In the genomic region with DNA sequence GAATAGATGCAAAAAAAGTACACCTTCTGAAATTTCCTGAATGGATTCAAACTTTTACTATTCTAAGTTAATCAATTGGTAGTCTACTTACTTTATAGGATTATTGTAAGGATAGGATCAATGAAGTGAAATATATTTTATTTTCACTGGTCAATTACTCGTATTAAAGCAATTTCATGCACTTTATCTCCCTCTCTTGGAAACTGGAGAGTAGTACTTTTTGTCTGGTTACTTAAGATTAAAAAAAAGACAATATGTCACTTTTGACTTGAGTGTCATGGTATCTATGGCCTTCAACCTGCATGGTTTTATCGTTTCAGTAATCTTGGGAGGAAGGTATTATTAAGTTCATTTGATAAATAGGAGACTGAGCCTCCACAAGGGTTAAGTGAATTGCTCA, we compare ENCODE assay signal across 20 cellular contexts. TPM values are rescaled to one million over a fixed set of nuclear protein-coding genes. Genes with fewer than 3 reads are reported as not detected.
A peak's percentile ranks its signal among the peaks of the same experiment; 100 is the strongest.
DNase-seq lines count a peak whose midpoint lies in the region; ATAC-seq, FAIRE-seq and TF ChIP-seq lines count a peak whose summit lies in the region.
"Had no signal": no experiment of that assay in that cellular context is flagged by ENCODE, and none has a peak within 500 bp of the region (broad histone marks: within the 10 kb centered on the region; RNA-seq: fewer than 3 reads in every experiment).

No MANE protein-coding gene starts in this region.

- H3K4me3 ChIP-seq in DOHH2 (ENCODE audit: low read length) (peak overlapping the region; percentile 75; the same call in 1 of the 2 replicates), endothelial cell of umbilical vein (replicated peaks in 1 of 3; ENCODE audit: insufficient read depth in 1 of 3, low read depth in 1 of 3, low read length in 3 of 3) (no peak overlapping the region), osteoblast (ENCODE audit: insufficient read depth, low read length) (no peak overlapping the region)
- H3K4me3 ChIP-seq: GM23338, hepatocyte, right atrium auricular region, vagina had no signal

- no TSS peak for BruUV-seq in endothelial cell of umbilical vein (replicated peaks; lab: Mats Ljungman, UMichigan)

- H3K9me1 ChIP-seq in endothelial cell of umbilical vein (replicated peaks; ENCODE audit: control insufficient read depth, extremely low read depth, insufficient read depth, low read length), result no peaks in the 10 kb centered on the region

- CTCF ChIA-PET in endothelial cell of umbilical vein (lab: Charles Lee), result interaction anchor here (1.0 to 4.2 kb wide), 4 partner anchors 13 to 194 kb away, joined by 3 to 38 read pairs (median 13); no protein-coding TSS in a partner anchor

- peak; percentile 60 for DNase-seq in OCI-M1 (lab: John Stamatoyannopoulos, UW)
- peak; percentile 35 for DNase-seq in endothelial cell of umbilical vein (ENCODE audit: low read depth, low spot score)
- DNase-seq in osteoblast (ENCODE audit: insufficient read length, low spot score, missing footprints), result no peak
- no peak for DNase-seq in NCI-H1417 (lab: John Stamatoyannopoulos, UW)
- no peak for DNase-seq in stimulated activated naive CD8-positive, alpha-beta T cell treated with anti-CD3 and anti-CD28 coated beads, Interleukin-15, amount 100 ng/mL, for 72 hours
- no peak for DNase-seq in NOMO-1 (lab: John Stamatoyannopoulos, UW; ENCODE audit: unreplicated experiment in 2 of 2)
- DNase-seq: activated CD8-positive, alpha-beta T cell treated with anti-CD3 and anti-CD28 coated beads for 36 hours; activated T-cell treated with anti-CD3 and anti-CD28 coated beads, Interleukin-2, amount 50 U/mL, for 4 hours; kidney glomerular epithelial cell; NCI-H1417 treated with DMSO at 0.1 percent for 48 hours; NCI-H82 had no signal

- H3K9me3 ChIP-seq in DOHH2 (ENCODE audit: control insufficient read depth, insufficient read depth, low read length) (no peaks in the 10 kb centered on the region), endothelial cell of umbilical vein (replicated peaks; ENCODE audit: control insufficient read depth, insufficient read depth, low read length) (no peaks in the 10 kb centered on the region), osteoblast (ENCODE audit: low read depth, low read length) (no peaks in the 10 kb centered on the region)
- H3K9me3 ChIP-seq: right atrium auricular region, vagina had no signal

- H3K4me1 Mint-ChIP-seq in stimulated activated naive CD8-positive, alpha-beta T cell treated with anti-CD3 and anti-CD28 coated beads, Interleukin-15, amount 100 ng/mL, for 72 hours, result no peaks in the 10 kb centered on the region
- H3K4me1 Mint-ChIP-seq: brain had no signal

- intact Hi-C loops in endothelial cell of umbilical vein (cut with micrococcal nuclease), result loop anchor here (2.0 kb wide), 1 partner anchor 194 kb away; no protein-coding TSS in a partner anchor

- H3K4me2 ChIP-seq in DOHH2 (ENCODE audit: low read length) (peak overlapping the region; percentile 84), endothelial cell of umbilical vein (ENCODE audit: insufficient read depth, low read length) (no peak overlapping the region), osteoblast (ENCODE audit: insufficient read depth, low read length) (no peak overlapping the region)
- H3K4me2 ChIP-seq: GM23338 had no signal

- H3K4me3 Mint-ChIP-seq in stimulated activated naive CD8-positive, alpha-beta T cell treated with anti-CD3 and anti-CD28 coated beads, Interleukin-15, amount 100 ng/mL, for 72 hours, result no peak overlapping the region
- H3K4me3 Mint-ChIP-seq: activated CD8-positive, alpha-beta T cell treated with anti-CD3 and anti-CD28 coated beads for 36 hours; activated T-cell treated with anti-CD3 and anti-CD28 coated beads, Interleukin-2, amount 50 U/mL, for 4 hours; brain; GM23338 had no signal

- H3K36me3 ChIP-seq in DOHH2 (ENCODE audit: control insufficient read depth, low read length) (0 out of 2 replicates have a peak, but pooled peaks cover 4% of the 10 kb centered on the region), endothelial cell of umbilical vein (ENCODE audit: control insufficient read depth in 2 of 2, extremely low read depth in 1 of 2, insufficient read depth in 2 of 2, low read length in 2 of 2) (no peaks in the 10 kb centered on the region), osteoblast (ENCODE audit: insufficient read depth, low read length) (no peaks in the 10 kb centered on the region)
- H3K36me3 ChIP-seq: right atrium auricular region, vagina had no signal

- POLR2A ChIA-PET in endothelial cell of umbilical vein (lab: Charles Lee), result no interaction called here

- H3K9me2 ChIP-seq in DOHH2 (replicated peaks; ENCODE audit: control insufficient read depth, low read length), result no peaks in the 10 kb centered on the region

- no peak overlapping the region for H3K9ac ChIP-seq in endothelial cell of umbilical vein (replicated peaks; ENCODE audit: extremely low read depth, insufficient read depth, low read length)

- dilution Hi-C loops in endothelial cell of umbilical vein (cut with MboI; ENCODE audit: extremely low pct_ligation_motif_present, low sequenced_read_pairs), result no loop called here

- H3K79me2 ChIP-seq in DOHH2 (ENCODE audit: control insufficient read depth, low read length), result peaks cover 21% of the 10 kb centered on the region
- H3K79me2 ChIP-seq in endothelial cell of umbilical vein (ENCODE audit: control insufficient read depth, insufficient read depth, low read length), result no peaks in the 10 kb centered on the region
- no peaks in the 10 kb centered on the region for H3K79me2 ChIP-seq in osteoblast (ENCODE audit: insufficient read depth, low read length)
- H3K79me2 ChIP-seq: hepatocyte had no signal

- H3K27ac ChIP-seq in DOHH2 (ENCODE audit: low read depth, low read length), result peak overlapping the region; percentile 80
- H3K27ac ChIP-seq in endothelial cell of umbilical vein (ENCODE audit: insufficient read depth, low read depth, low read length), result no peak overlapping the region
- no peak overlapping the region for H3K27ac ChIP-seq in osteoblast (ENCODE audit: low read depth, low read length)
- H3K27ac ChIP-seq: right atrium auricular region had no signal

- H4K20me1 ChIP-seq in DOHH2 (ENCODE audit: control insufficient read depth, insufficient read depth, low read depth, low read length), result no peaks in the 10 kb centered on the region
- no peaks in the 10 kb centered on the region for H4K20me1 ChIP-seq in endothelial cell of umbilical vein (replicated peaks; ENCODE audit: control insufficient read depth, extremely low read depth, insufficient read depth, low read length)
- no peaks in the 10 kb centered on the region for H4K20me1 ChIP-seq in osteoblast (ENCODE audit: insufficient read depth, low read length)

- no peak for FAIRE-seq in endothelial cell of umbilical vein (lab: Jason Lieb, UNC)

- H2AFZ ChIP-seq in endothelial cell of umbilical vein (ENCODE audit: low read depth, low read length) (no peak overlapping the region), osteoblast (ENCODE audit: low read length) (no peak overlapping the region)
- H2AFZ ChIP-seq: GM23338, hepatocyte had no signal

- no peak for ATAC-seq in GM18867 (IDR thresholded peaks at IDR 0.05; ENCODE audit: unreplicated experiment)
- no peak for ATAC-seq in stimulated activated naive CD8-positive, alpha-beta T cell treated with anti-CD3 and anti-CD28 coated beads, Interleukin-15, amount 100 ng/mL, for 72 hours
- ATAC-seq: activated CD8-positive, alpha-beta T cell treated with anti-CD3 and anti-CD28 coated beads for 36 hours; activated naive CD4-positive, alpha-beta T cell treated with anti-CD3 and anti-CD28 coated beads, Interleukin-2, amount 50 U/mL, for 72 hours; activated T-cell treated with anti-CD3 and anti-CD28 coated beads, Interleukin-2, amount 50 U/mL, for 4 hours; GM23338 had no signal

- no peaks in the 10 kb centered on the region for H3K9me3 Mint-ChIP-seq in stimulated activated naive CD8-positive, alpha-beta T cell treated with anti-CD3 and anti-CD28 coated beads, Interleukin-15, amount 100 ng/mL, for 72 hours
- H3K9me3 Mint-ChIP-seq: activated CD8-positive, alpha-beta T cell treated with anti-CD3 and anti-CD28 coated beads for 36 hours; activated naive CD4-positive, alpha-beta T cell treated with anti-CD3 and anti-CD28 coated beads, Interleukin-2, amount 50 U/mL, for 72 hours; activated T-cell treated with anti-CD3 and anti-CD28 coated beads, Interleukin-2, amount 50 U/mL, for 4 hours; brain; GM23338 had no signal

- H3K27me3 ChIP-seq in DOHH2 (ENCODE audit: control insufficient read depth, low read length) (no peaks in the 10 kb centered on the region), endothelial cell of umbilical vein (ENCODE audit: control insufficient read depth in 2 of 2, insufficient read depth in 2 of 2, low read length in 2 of 2) (no peaks in the 10 kb centered on the region), osteoblast (ENCODE audit: insufficient read depth, low read length) (no peaks in the 10 kb centered on the region)
- H3K27me3 ChIP-seq: hepatocyte, right atrium auricular region, vagina had no signal

- TF ChIP-seq CTCF in DOHH2 (IDR thresholded peaks at IDR 0.05; ENCODE audit: low read depth, low read length, poor library complexity, severe bottlenecking), result peak; percentile 19
- peak in 1 of 2 donors; percentile 5 for TF ChIP-seq CTCF in endothelial cell of umbilical vein (IDR thresholded peaks at IDR 0.05; ENCODE audit: extremely low read depth in 1 of 2, insufficient read depth in 1 of 2, low read depth in 1 of 2, low read length in 2 of 2)
- TF ChIP-seq CTCF in osteoblast (IDR thresholded peaks at IDR 0.05; ENCODE audit: extremely low read depth, low read depth, low read length), result peak; percentile 42

- H3K27me3 Mint-ChIP-seq in stimulated activated naive CD8-positive, alpha-beta T cell treated with anti-CD3 and anti-CD28 coated beads, Interleukin-15, amount 100 ng/mL, for 72 hours, result no peaks in the 10 kb centered on the region
- H3K27me3 Mint-ChIP-seq: activated CD8-positive, alpha-beta T cell treated with anti-CD3 and anti-CD28 coated beads for 36 hours; brain had no signal

- TF ChIP-seq POLR2A in endothelial cell of umbilical vein (IDR thresholded peaks at IDR 0.05; ENCODE audit: low read depth, low read length), result no peak

- H3K27ac Mint-ChIP-seq in stimulated activated naive CD8-positive, alpha-beta T cell treated with anti-CD3 and anti-CD28 coated beads, Interleukin-15, amount 100 ng/mL, for 72 hours, result no peak overlapping the region
- H3K27ac Mint-ChIP-seq: activated CD8-positive, alpha-beta T cell treated with anti-CD3 and anti-CD28 coated beads for 36 hours; activated naive CD4-positive, alpha-beta T cell treated with anti-CD3 and anti-CD28 coated beads, Interleukin-2, amount 50 U/mL, for 72 hours; brain; GM23338 had no signal

- peaks cover 55% of the 10 kb centered on the region for H3F3A ChIP-seq in DOHH2 (ENCODE audit: control insufficient read depth, insufficient read depth)

- H3K4me1 ChIP-seq in DOHH2 (ENCODE audit: control insufficient read depth, low read length) (peaks cover 95% of the 10 kb centered on the region), endothelial cell of umbilical vein (ENCODE audit: control insufficient read depth, extremely low read depth, insufficient read depth, low read length) (peaks cover 23% of the 10 kb centered on the region), osteoblast (ENCODE audit: insufficient read depth, low read length) (peaks cover 38% of the 10 kb centered on the region)
- H3K4me1 ChIP-seq: right atrium auricular region had no signal

RNA-seq across cellular contexts. Expression of a gene that starts 1.0 kb away (rescaled TPM):
- 0.25 TPM in 1 of 2 replicates, not detected in the other for total RNA-seq in endothelial cell of umbilical vein
- 0.04 TPM in 1 of 2 replicates, not detected in the other for polyA plus RNA-seq in endothelial cell of umbilical vein
- 0.09 and 0.10 TPM in 2 replicates for polyA plus RNA-seq in endothelial cell of umbilical vein (2011; cell fraction: cytosol; rRNA removed)
- not detected in 2 replicates for polyA plus RNA-seq in endothelial cell of umbilical vein (2011; cell fraction: nucleus; rRNA removed)
- 1.1 TPM in 2 replicates for polyA plus RNA-seq in endothelial cell of umbilical vein (2012)
- polyA minus RNA-seq in endothelial cell of umbilical vein, result 0.17 TPM in 1 of 2 replicates, not detected in the other
- 121 TPM for polyA minus RNA-seq in endothelial cell of umbilical vein (2011; cell fraction: cytosol; rRNA and poly(A)+ RNA removed)
- polyA minus RNA-seq in endothelial cell of umbilical vein (2011; cell fraction: nucleus; rRNA and poly(A)+ RNA removed), result 1.2 and 3.8 TPM in 2 replicates
- total RNA-seq in osteoblast, result 5.9 and 10.9 TPM in 2 replicates
- total RNA-seq: activated CD8-positive, alpha-beta T cell treated with anti-CD3 and anti-CD28 coated beads for 36 hours; activated naive CD4-positive, alpha-beta T cell treated with anti-CD3 and anti-CD28 coated beads, Interleukin-2, amount 50 U/mL, for 72 hours; G401 had no signal

Comparison
In these comparisons a context has a peak if more than half of its experiments do, and no peak if none do; other contexts are left out.
1. DNase-seq: peak in OCI-M1 (single experiment) and endothelial cell of umbilical vein (single experiment); none in osteoblast (single experiment), NCI-H1417 (0 of 3), stimulated activated naive CD8-positive, alpha-beta T cell treated with anti-CD3 and anti-CD28 coated beads, Interleukin-15, amount 100 ng/mL, for 72 hours (0 of 2) and NOMO-1 (0 of 2).